In the genomic region with DNA sequence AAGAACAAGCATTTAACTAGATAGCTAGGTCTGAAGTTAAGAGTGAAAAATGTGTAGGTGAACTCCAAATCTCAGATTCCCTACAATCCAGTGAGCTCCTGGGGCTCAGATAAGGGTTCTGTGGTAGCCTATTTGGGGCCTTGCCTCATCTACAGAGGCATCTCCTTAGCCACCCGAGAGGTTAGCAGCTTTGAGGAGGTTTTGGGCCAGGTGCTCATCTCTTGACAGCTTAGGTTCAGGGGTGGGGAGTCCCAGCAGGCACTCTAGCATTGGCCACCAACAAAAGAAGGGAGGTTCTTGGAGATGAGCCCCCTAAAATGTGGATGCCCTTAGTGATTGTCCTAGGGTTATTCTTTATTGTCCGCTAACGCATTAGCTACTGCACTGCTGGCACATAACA, we compare ENCODE assay signal across 19 cellular contexts.
DNase-seq lines count a peak whose midpoint lies in the region; ATAC-seq, FAIRE-seq and TF ChIP-seq lines count a peak whose summit lies in the region.
"Had no signal": no experiment of that assay in that cellular context is flagged by ENCODE, and none has a peak within 500 bp of the region (broad histone marks: within the 10 kb centered on the region; RNA-seq: fewer than 3 reads in every experiment).

No MANE protein-coding gene starts in this region.

- DNase-seq in DND-41, result no peak
- DNase-seq in ecto neural progenitor cell (ENCODE audit: low spot score), result peak; percentile 17
- DNase-seq in osteocyte (ENCODE audit: extremely low spot score, unreplicated experiment), result peak; percentile 51
- no peak for DNase-seq in upper lobe of right lung
- no peak for DNase-seq in small intestine
- DNase-seq: Calu3, DMS79 treated with DMSO at 0.1 percent for 48 hours, EL, GM23248, HFFc6, IMR-90 had no signal

- H3K36me3 ChIP-seq in DND-41 (ENCODE audit: insufficient read depth, low read length) (no peaks in the 10 kb centered on the region), KOPT-K1 (ENCODE audit: insufficient read depth, low read length) (no peaks in the 10 kb centered on the region), upper lobe of right lung (no peaks in the 10 kb centered on the region), small intestine (ENCODE audit: control insufficient read depth in 2 of 2, insufficient read depth in 2 of 2, low read length in 2 of 2) (no peaks in the 10 kb centered on the region)
- H3K36me3 ChIP-seq: BLaER1 treated with 17β-estradiol and CSF1 and Interleukin-3, amounts not matched to agents 10 nM and 100 nM had no signal

- no peaks in the 10 kb centered on the region for H3K79me2 ChIP-seq in DND-41 (ENCODE audit: insufficient read depth, low read length)

- H3K27ac ChIP-seq in DND-41 (ENCODE audit: low read length) (peak overlapping the region; percentile 12; the same call in 1 of the 2 replicates), KOPT-K1 (ENCODE audit: low read depth, low read length, poor library complexity, severe bottlenecking) (peak overlapping the region; percentile 86), upper lobe of right lung (no peak overlapping the region), small intestine (ENCODE audit: low read depth in 1 of 2, low read length in 1 of 2) (no peak overlapping the region)
- H3K27ac ChIP-seq: BLaER1 treated with 17β-estradiol and CSF1 and Interleukin-3, amounts not matched to agents 10 nM and 100 nM; GM23248 had no signal

- H3K9me3 ChIP-seq in DND-41 (ENCODE audit: insufficient read depth, low read length, severe bottlenecking) (no peaks in the 10 kb centered on the region), KOPT-K1 (ENCODE audit: insufficient read depth, low read length, poor library complexity, severe bottlenecking) (no peaks in the 10 kb centered on the region), upper lobe of right lung (no peaks in the 10 kb centered on the region), small intestine (ENCODE audit: control insufficient read depth, low read depth) (no peaks in the 10 kb centered on the region)

- H3K4me3 Mint-ChIP-seq in osteocyte (ENCODE audit: unreplicated experiment), result no peak overlapping the region
- H3K4me3 Mint-ChIP-seq: B cell; CD8-positive, alpha-beta T cell; HFFc6 had no signal

- peaks cover 11% of the 10 kb centered on the region for H3K27me3 Mint-ChIP-seq in osteocyte (ENCODE audit: unreplicated experiment)

- peaks cover 51% of the 10 kb centered on the region for H3K4me1 ChIP-seq in DND-41 (ENCODE audit: insufficient read depth, low read length)
- H3K4me1 ChIP-seq in upper lobe of right lung, result no peaks in the 10 kb centered on the region
- no peaks in the 10 kb centered on the region for H3K4me1 ChIP-seq in small intestine (ENCODE audit: control insufficient read depth in 2 of 2, insufficient read depth in 1 of 2, low read depth in 1 of 2, low read length in 1 of 2)

- H3K27me3 ChIP-seq in DND-41 (ENCODE audit: insufficient read depth, low read length, poor library complexity), result no peaks in the 10 kb centered on the region
- H3K27me3 ChIP-seq in upper lobe of right lung, result peaks cover under 1% of the 10 kb centered on the region
- H3K27me3 ChIP-seq in small intestine (ENCODE audit: control insufficient read depth in 2 of 2, insufficient read depth in 2 of 2, low read length in 2 of 2), result no peaks in the 10 kb centered on the region
- H3K27me3 ChIP-seq: BLaER1 treated with 17β-estradiol and CSF1 and Interleukin-3, amounts not matched to agents 10 nM and 100 nM had no signal

- H3K27ac Mint-ChIP-seq in osteocyte (ENCODE audit: unreplicated experiment), result no peak overlapping the region
- H3K27ac Mint-ChIP-seq: B cell; CD8-positive, alpha-beta T cell; HFFc6 had no signal

- H3K4me3 ChIP-seq in DND-41 (ENCODE audit: low read depth in 1 of 2, low read length in 2 of 2) (no peak overlapping the region), upper lobe of right lung (no peak overlapping the region), small intestine (ENCODE audit: low read depth in 1 of 2, low read length in 2 of 2) (no peak overlapping the region)
- H3K4me3 ChIP-seq: BLaER1 treated with 17β-estradiol and CSF1 and Interleukin-3, amounts not matched to agents 10 nM and 100 nM; GM12878; GM23248 had no signal

- no peaks in the 10 kb centered on the region for H3K36me3 Mint-ChIP-seq in osteocyte (ENCODE audit: unreplicated experiment)
- H3K36me3 Mint-ChIP-seq: CD8-positive, alpha-beta T cell had no signal

- TF ChIP-seq CTCF in DND-41 (IDR thresholded peaks at IDR 0.05; ENCODE audit: borderline replicate concordance, extremely low read depth, low read length, poor library complexity, severe bottlenecking), result no peak
- TF ChIP-seq CTCF in osteocyte (IDR thresholded peaks at IDR 0.05), result no peak
- TF ChIP-seq CTCF in upper lobe of right lung (IDR thresholded peaks at IDR 0.05), result no peak

- H3K4me1 Mint-ChIP-seq in osteocyte (ENCODE audit: unreplicated experiment), result no peaks in the 10 kb centered on the region
- H3K4me1 Mint-ChIP-seq: B cell had no signal

- H2AFZ ChIP-seq in DND-41 (ENCODE audit: low read depth, low read length), result no peak overlapping the region
- H2AFZ ChIP-seq: GM23248 had no signal

- H3K4me2 ChIP-seq in DND-41 (ENCODE audit: insufficient read depth, low read length), result no peak overlapping the region
- H3K4me2 ChIP-seq: BLaER1 treated with 17β-estradiol and CSF1 and Interleukin-3, amounts not matched to agents 10 nM and 100 nM had no signal

- ATAC-seq in DND-41 (ENCODE audit: insufficient read depth, low read depth) (no peak), GM19455 (IDR thresholded peaks at IDR 0.05; ENCODE audit: unreplicated experiment) (no peak), upper lobe of right lung (no peak)
- ATAC-seq: CD8-positive, alpha-beta T cell; GM12878; HCT116 had no signal

- no peaks in the 10 kb centered on the region for H3K9me3 Mint-ChIP-seq in osteocyte (ENCODE audit: unreplicated experiment)
- H3K9me3 Mint-ChIP-seq: CD8-positive, alpha-beta T cell had no signal

- no peak overlapping the region for H3K9ac ChIP-seq in DND-41 (ENCODE audit: low read depth, low read length)
- H3K9ac ChIP-seq: BLaER1 treated with 17β-estradiol and CSF1 and Interleukin-3, amounts not matched to agents 10 nM and 100 nM; GM23248 had no signal

- intact Hi-C loops in upper lobe of right lung (cut with DNase I), result no loop called here

- WGBS in small intestine, 3 donors, result 91 to 96% (median 95%) methylated on average over 3 of the region's 3 CpGs

- FAIRE-seq in small intestine (lab: Jason Lieb, UNC), result no peak
- FAIRE-seq: GM12878, HTR-8/SVneo had no signal

- H4K20me1 ChIP-seq in DND-41 (ENCODE audit: insufficient read depth, low read length), result no peaks in the 10 kb centered on the region
- H4K20me1 ChIP-seq: BLaER1 treated with 17β-estradiol and CSF1 and Interleukin-3, amounts not matched to agents 10 nM and 100 nM had no signal

Comparison
In these comparisons a context has a peak if more than half of its experiments do, and no peak if none do; other contexts are left out.
1. DNase-seq: peak in ecto neural progenitor cell (single experiment) and osteocyte (single experiment); none in DND-41 (single experiment), upper lobe of right lung (single experiment) and small intestine (single experiment).
2. H3K27ac ChIP-seq: peak in DND-41 (single experiment) and KOPT-K1 (single experiment); none in upper lobe of right lung (single experiment) and small intestine (0 of 2).